8 cellular contexts compared by ENCODE assay signal in the genomic region with DNA sequence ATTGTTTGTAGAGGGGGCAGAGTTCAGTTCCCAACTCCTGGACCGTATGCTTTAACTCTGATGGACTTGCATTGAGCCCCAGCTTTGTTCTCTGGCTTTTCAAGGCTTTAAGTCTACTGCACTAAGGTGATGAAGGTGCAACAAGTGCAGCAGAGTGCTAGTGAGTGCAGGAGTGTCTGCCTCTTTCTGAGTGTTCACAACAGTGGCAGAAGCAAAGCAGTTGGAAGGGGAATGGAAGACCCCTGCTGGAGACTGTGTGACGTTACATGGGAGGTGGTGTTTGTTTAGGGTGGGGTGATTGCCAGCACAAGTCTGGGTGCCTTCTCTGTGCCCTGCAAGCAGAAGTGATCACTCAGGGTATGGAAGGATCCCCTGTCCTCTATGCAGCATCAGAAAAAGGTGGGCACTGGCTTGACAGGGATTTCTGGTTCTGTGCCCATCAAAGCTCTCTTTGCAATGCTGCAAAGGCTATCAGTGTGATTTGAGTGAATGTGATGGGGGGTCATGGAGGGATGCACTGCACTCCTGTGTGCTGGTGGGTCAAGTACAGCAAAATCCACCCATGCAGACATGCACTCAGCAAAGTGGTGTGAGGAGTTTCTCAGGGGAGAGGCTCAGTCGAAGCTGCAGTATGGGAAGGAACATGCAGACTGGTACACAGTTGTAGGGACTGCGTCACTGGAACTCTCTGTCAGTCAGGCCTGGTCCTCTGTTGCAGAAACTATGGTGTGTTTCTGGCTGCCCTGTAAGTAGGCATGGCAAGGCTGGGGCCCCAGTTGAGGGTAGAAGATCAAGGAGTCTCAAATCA.
DNase-seq lines count a peak whose midpoint lies in the region; ATAC-seq and TF ChIP-seq lines count a peak whose summit lies in the region.

No MANE protein-coding gene starts in this region.

- peak; percentile 74 for TF ChIP-seq CTCF in brain microvascular endothelial cell (IDR thresholded peaks at IDR 0.05; ENCODE audit: low read depth, low read length, missing control alignments)
- peak; percentile 29 for TF ChIP-seq CTCF in smooth muscle cell (IDR thresholded peaks at IDR 0.05; ENCODE audit: borderline replicate concordance, insufficient read depth, poor library complexity, severe bottlenecking)
- TF ChIP-seq CTCF in lower leg skin (IDR thresholded peaks at IDR 0.05): no peak
- no peak for TF ChIP-seq CTCF in BE2C (IDR thresholded peaks at IDR 0.05; ENCODE audit: low read depth, low read length)

- no peak overlapping the region for H3K27ac ChIP-seq in brain microvascular endothelial cell
- H3K27ac ChIP-seq in smooth muscle cell (ENCODE audit: low read depth): no peak overlapping the region

- no peaks in the 10 kb centered on the region for H3K27me3 ChIP-seq in brain microvascular endothelial cell (replicated peaks)
- no peaks in the 10 kb centered on the region for H3K27me3 ChIP-seq in smooth muscle cell (ENCODE audit: low read depth)
- H3K27me3 ChIP-seq in BE2C: no peaks in the 10 kb centered on the region

- H3K4me1 ChIP-seq in smooth muscle cell (ENCODE audit: low read depth) (no peaks in the 10 kb centered on the region), BE2C (no peaks in the 10 kb centered on the region)

- no peaks in the 10 kb centered on the region for H3F3A ChIP-seq in smooth muscle cell (ENCODE audit: low read depth)

- H2AFZ ChIP-seq in smooth muscle cell (ENCODE audit: low read depth): no peak overlapping the region

- H3K9me3 ChIP-seq in smooth muscle cell (replicated peaks; ENCODE audit: low read depth): no peaks in the 10 kb centered on the region
- H3K9me3 ChIP-seq in BE2C: no peaks in the 10 kb centered on the region

- H3K4me3 ChIP-seq in brain microvascular endothelial cell (ENCODE audit: low read depth, low read length) (no peak overlapping the region), smooth muscle cell (no peak overlapping the region), lower leg skin (ENCODE audit: low read depth, poor library complexity, severe bottlenecking) (no peak overlapping the region), BE2C (ENCODE audit: low read depth, low read length) (no peak overlapping the region)

- 69% methylated on average over 4 of the region's 4 CpGs for WGBS in smooth muscle cell (ENCODE audit: low lambda C conversion rate)
- WGBS in lower leg skin, 2 donors: 56 to 65% methylated on average over 4 of the region's 4 CpGs

- intact Hi-C loops in lower leg skin (cut with DNase I; ENCODE audit: low total_unique reads): no loop called here

- no peak overlapping the region for H3K4me2 ChIP-seq in smooth muscle cell

- no peak overlapping the region for H3K9ac ChIP-seq in smooth muscle cell (ENCODE audit: low read depth)

- H3K79me2 ChIP-seq in smooth muscle cell (ENCODE audit: low read depth): no peaks in the 10 kb centered on the region

- H4K20me1 ChIP-seq in smooth muscle cell (ENCODE audit: low read depth): no peaks in the 10 kb centered on the region

- TF ChIP-seq POLR2A in lower leg skin (IDR thresholded peaks at IDR 0.05): no peak

- H3K36me3 ChIP-seq in brain microvascular endothelial cell (replicated peaks) (no peaks in the 10 kb centered on the region), smooth muscle cell (ENCODE audit: low read depth) (no peaks in the 10 kb centered on the region), BE2C (no peaks in the 10 kb centered on the region)

- DNase-seq in DMS53 (lab: John Stamatoyannopoulos, UW): peak; percentile 47
- no peak for DNase-seq in DMS53 treated with DMSO at 0.1 percent for 48 hours (lab: John Stamatoyannopoulos, UW; ENCODE audit: unreplicated experiment)
- DNase-seq in brain microvascular endothelial cell: no peak
- DNase-seq in smooth muscle cell (lab: John Stamatoyannopoulos, UW; ENCODE audit: unreplicated experiment): no peak
- DNase-seq in lower leg skin (ENCODE audit: low spot score in 2 of 2): no peak
- DNase-seq in BE2C: no peak
- DNase-seq in NK-92 treated with Interleukin-12 subunit alpha and Interleukin-12 subunit beta, amount 100 ng/mL, for 24 hours (lab: John Stamatoyannopoulos, UW): no peak

- ATAC-seq in HG03175 (IDR thresholded peaks at IDR 0.05; ENCODE audit: unreplicated experiment): peak; percentile 77

- in situ Hi-C loops in brain microvascular endothelial cell (cut with HindIII; ENCODE audit: low pct_ligation_motif_present, low sequenced_read_pairs): no loop called here

Comparison
In these comparisons a context has a peak if more than half of its experiments do, and no peak if none do; other contexts are left out.
1. CTCF ChIP-seq: peak in brain microvascular endothelial cell (single experiment) and smooth muscle cell (single experiment); none in lower leg skin (0 of 3) and BE2C (single experiment).